9 cellular contexts compared by ENCODE assay signal in the genomic region with DNA sequence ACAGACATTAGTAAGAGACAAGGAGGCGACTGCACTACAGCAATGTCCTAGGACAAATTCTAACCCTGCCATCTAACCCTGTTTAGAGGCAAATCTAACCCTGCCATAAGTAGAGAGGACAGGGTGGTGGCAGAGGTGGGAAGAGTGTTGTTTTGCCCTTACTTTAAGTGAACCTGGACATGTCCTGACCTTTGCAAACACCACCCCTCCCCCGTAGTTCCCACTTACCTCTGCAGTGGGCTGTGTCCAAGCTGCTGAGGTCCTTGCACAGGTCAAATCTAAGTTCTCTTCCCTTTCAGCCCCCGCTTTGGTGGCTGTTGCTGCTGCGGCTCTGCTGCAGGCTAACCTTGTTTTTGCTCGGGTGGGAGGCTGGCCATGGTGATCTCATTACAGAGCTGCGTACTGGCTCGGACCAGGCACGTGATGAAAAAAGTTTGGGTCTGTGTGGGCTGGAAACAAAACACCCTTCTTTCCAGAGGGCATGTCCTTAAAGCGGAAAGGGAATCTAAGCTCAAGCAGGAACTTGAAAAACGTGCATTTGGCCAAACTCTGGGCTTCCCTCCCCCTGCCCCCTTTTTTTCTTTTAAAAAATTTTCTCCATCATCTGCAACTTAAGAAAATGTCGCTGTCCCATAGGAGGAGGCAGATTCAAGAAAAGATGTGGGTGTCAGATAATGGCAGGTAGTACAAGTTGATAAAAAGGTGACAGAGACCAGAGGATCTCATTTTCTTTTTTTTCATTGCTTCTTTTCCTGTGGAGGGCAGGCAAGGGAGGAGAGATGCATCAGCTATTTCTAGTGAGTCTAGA. TPM values are rescaled to one million over a fixed set of nuclear protein-coding genes. Genes with fewer than 3 reads are reported as not detected.
DNase-seq lines count a peak whose midpoint lies in the region; ATAC-seq and TF ChIP-seq lines count a peak whose summit lies in the region.
"Had no signal": no experiment of that assay in that cellular context is flagged by ENCODE, and none has a peak within 500 bp of the region (broad histone marks: within the 10 kb centered on the region; RNA-seq: fewer than 3 reads in every experiment).

A gene with protein sequence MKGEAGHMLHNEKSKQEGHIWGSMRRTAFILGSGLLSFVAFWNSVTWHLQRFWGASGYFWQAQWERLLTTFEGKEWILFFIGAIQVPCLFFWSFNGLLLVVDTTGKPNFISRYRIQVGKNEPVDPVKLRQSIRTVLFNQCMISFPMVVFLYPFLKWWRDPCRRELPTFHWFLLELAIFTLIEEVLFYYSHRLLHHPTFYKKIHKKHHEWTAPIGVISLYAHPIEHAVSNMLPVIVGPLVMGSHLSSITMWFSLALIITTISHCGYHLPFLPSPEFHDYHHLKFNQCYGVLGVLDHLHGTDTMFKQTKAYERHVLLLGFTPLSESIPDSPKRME (minus strand): TSS at position 349 of the 808 bp plus-strand sequence. CDS start 12,425 bp downstream, outside the sequence.

- no peak for TF ChIP-seq CTCF in fibroblast of the aortic adventitia (IDR thresholded peaks at IDR 0.05; ENCODE audit: insufficient read depth, low read length)

- intact Hi-C loops in aorta (cut with DNase I), result no loop called here

- H3K27ac ChIP-seq in muscle layer of duodenum (ENCODE audit: low read length) (peak within 1 kb of the TSS; percentile 34), aorta (ENCODE audit: low read depth in 1 of 2, low read length in 2 of 2) (peak within 1 kb of the TSS; percentile 17 to 79)

- no peaks in the 10 kb centered on the region for H3K27me3 ChIP-seq in muscle layer of duodenum (ENCODE audit: low read depth, low read length)
- no peaks in the 10 kb centered on the region for H3K27me3 ChIP-seq in aorta (ENCODE audit: control insufficient read depth in 1 of 2, insufficient read depth in 2 of 2, low read length in 1 of 2)

- no peak within 1 kb of the TSS for H3K27ac Mint-ChIP-seq in stimulated activated effector memory CD8-positive, alpha-beta T cell treated with anti-CD3 and anti-CD28 coated beads, Interleukin-12 subunit alpha, Interleukin-12 subunit beta, amount 100 ng/mL, for 72 hours

- no peaks in the 10 kb centered on the region for H3K9me3 Mint-ChIP-seq in stimulated activated effector memory CD8-positive, alpha-beta T cell treated with anti-CD3 and anti-CD28 coated beads, Interleukin-12 subunit alpha, Interleukin-12 subunit beta, amount 100 ng/mL, for 72 hours

- ATAC-seq in aorta (ENCODE audit: low FRiP score) (peak; percentile 96), HG03139 (IDR thresholded peaks at IDR 0.05; ENCODE audit: unreplicated experiment) (no peak)
- no peak for ATAC-seq in stimulated activated effector memory CD8-positive, alpha-beta T cell treated with anti-CD3 and anti-CD28 coated beads, Interleukin-12 subunit alpha, Interleukin-12 subunit beta, amount 100 ng/mL, for 72 hours
- ATAC-seq: HCT116 had no signal

- no peak within 1 kb of the TSS for H3K4me3 Mint-ChIP-seq in stimulated activated effector memory CD8-positive, alpha-beta T cell treated with anti-CD3 and anti-CD28 coated beads, Interleukin-12 subunit alpha, Interleukin-12 subunit beta, amount 100 ng/mL, for 72 hours

- H3K36me3 ChIP-seq in muscle layer of duodenum (ENCODE audit: control insufficient read depth in 1 of 2, insufficient read depth in 2 of 2, low read length in 2 of 2), result no peaks in the 10 kb centered on the region
- H3K36me3 ChIP-seq in aorta (ENCODE audit: control insufficient read depth in 1 of 2, insufficient read depth in 2 of 2, low read length in 1 of 2), result no peaks in the 10 kb centered on the region

- H3K4me1 ChIP-seq in muscle layer of duodenum (ENCODE audit: control insufficient read depth in 1 of 2, insufficient read depth in 2 of 2, low read length in 2 of 2), result peaks cover 4 to 32% of the 10 kb centered on the region in 2 donors
- H3K4me1 ChIP-seq in aorta (ENCODE audit: control insufficient read depth in 1 of 2, insufficient read depth in 2 of 2, low read length in 2 of 2), result peaks cover 0 to 4% of the 10 kb centered on the region in 2 donors

- no peaks in the 10 kb centered on the region for H3K9me3 ChIP-seq in muscle layer of duodenum (ENCODE audit: control insufficient read depth in 1 of 2, low read length in 2 of 2)
- H3K9me3 ChIP-seq in aorta (ENCODE audit: control insufficient read depth, low read length), result no peaks in the 10 kb centered on the region

- H3K36me3 Mint-ChIP-seq in stimulated activated effector memory CD8-positive, alpha-beta T cell treated with anti-CD3 and anti-CD28 coated beads, Interleukin-12 subunit alpha, Interleukin-12 subunit beta, amount 100 ng/mL, for 72 hours, result no peaks in the 10 kb centered on the region

- WGBS in aorta, 2 donors, result 2 to 4% methylated on average over 11 of the region's 11 CpGs

- in situ Hi-C loops in SK-MEL-5 (cut with HindIII; ENCODE audit: low pct_unique_long_range_greater_than_20kb, low sequenced_read_pairs), result no loop called here

- peak within 1 kb of the TSS; percentile 74 for H3K4me3 ChIP-seq in fibroblast of the aortic adventitia (ENCODE audit: low read depth, low read length)
- H3K4me3 ChIP-seq in muscle layer of duodenum (ENCODE audit: low read depth in 1 of 2, low read length in 2 of 2), result peak within 1 kb of the TSS; percentile 83 to 84
- H3K4me3 ChIP-seq in aorta (ENCODE audit: low read length in 2 of 2), result peak within 1 kb of the TSS; percentile 76 to 85

- DNase-seq in DMS114 treated with DMSO at 0.1 percent for 48 hours (lab: John Stamatoyannopoulos, UW; ENCODE audit: unreplicated experiment), result peak; percentile 32
- DNase-seq in SK-MEL-5 (ENCODE audit: low read depth, low spot score), result peak; percentile 71
- peak; percentile 89 for DNase-seq in fibroblast of the aortic adventitia (ENCODE audit: low read depth)
- peak; percentile 87 to 89 for DNase-seq in aorta
- DNase-seq in HK-2 (ENCODE audit: unreplicated experiment), result no peak
- no peak for DNase-seq in stimulated activated effector memory CD8-positive, alpha-beta T cell treated with anti-CD3 and anti-CD28 coated beads, Interleukin-12 subunit alpha, Interleukin-12 subunit beta, amount 100 ng/mL, for 72 hours (ENCODE audit: low spot score in 2 of 2)

- no peaks in the 10 kb centered on the region for H3K4me1 Mint-ChIP-seq in stimulated activated effector memory CD8-positive, alpha-beta T cell treated with anti-CD3 and anti-CD28 coated beads, Interleukin-12 subunit alpha, Interleukin-12 subunit beta, amount 100 ng/mL, for 72 hours

RNA-seq across cellular contexts. Expression of the gene that starts here (rescaled TPM):
- 13.7 and 15.2 TPM in 2 replicates for total RNA-seq in SK-MEL-5 (2014; rRNA removed; shearing (Covaris generic))
- polyA plus RNA-seq in SK-MEL-5 (2015; cell fraction: cytosol; rRNA removed), result 14.4 and 18.5 TPM in 2 replicates
- 14.5 and 17.9 TPM in 2 replicates for polyA plus RNA-seq in SK-MEL-5 (2015; cell fraction: nucleus; rRNA removed)
- total RNA-seq in fibroblast of the aortic adventitia (ENCODE audit: low replicate concordance), result 9.8 and 17.4 TPM in 2 replicates
- 10 to 100 TPM; 20.0 to 36.3 TPM for total RNA-seq in aorta
- 10 to 100 TPM; 14.0 to 46.8 TPM for polyA plus RNA-seq in aorta

Comparison
In these comparisons a context has a peak if more than half of its experiments do, and no peak if none do; other contexts are left out.
1. DNase-seq: peak in DMS114 treated with DMSO at 0.1 percent for 48 hours (single experiment), SK-MEL-5 (single experiment), fibroblast of the aortic adventitia (single experiment) and aorta (2 of 2); none in HK-2 (single experiment) and stimulated activated effector memory CD8-positive, alpha-beta T cell treated with anti-CD3 and anti-CD28 coated beads, Interleukin-12 subunit alpha, Interleukin-12 subunit beta, amount 100 ng/mL, for 72 hours (0 of 2).
2. Peak in every context shown above with its lines, with median percentiles within 50 percentile points of each other: H3K4me3 ChIP-seq.